Comparison of ENCODE assay signal across 16 cellular contexts in genomic region chr1:84742653-84743052, GRCh38. TPM values are rescaled to one million over a fixed set of nuclear protein-coding genes. Genes with fewer than 3 reads are reported as not detected.
DNase-seq lines count a peak whose midpoint lies in the region; ATAC-seq lines count a peak whose summit lies in the region.
"Had no signal": no experiment of that assay in that cellular context is flagged by ENCODE, and none has a peak within 500 bp of the region (broad histone marks: within the 10 kb centered on the region; RNA-seq: fewer than 3 reads in every experiment).

No MANE protein-coding gene starts in this region.

- DNase-seq in stimulated activated CD4-positive, alpha-beta T cell treated with anti-CD3 and anti-CD28 coated beads, Interleukin-1b, Interleukin-23, amount 100 ng/mL, for 48 hours, result peak; percentile 14
- no peak for DNase-seq in stimulated activated CD4-positive, alpha-beta T cell treated with anti-CD3 and anti-CD28 coated beads, Interleukin-12 subunit alpha, Interleukin-12 subunit beta, amount 100 ng/mL, for 4 hours
- DNase-seq in LHCN-M2 (ENCODE audit: low read depth) (peak; percentile 68), GF-D8 (lab: John Stamatoyannopoulos, UW) (no peak), NCI-H2171 treated with DMSO at 0.1 percent for 48 hours (lab: John Stamatoyannopoulos, UW) (no peak), NCI-H1105 (lab: John Stamatoyannopoulos, UW) (no peak)
- DNase-seq: BE2C; DMS79; effector CD4-positive, alpha-beta T cell; islet precursor cell; NCI-H526; SHP77; stimulated activated naive CD4-positive, alpha-beta T cell had no signal

- ATAC-seq in HG02588 (IDR thresholded peaks at IDR 0.05; ENCODE audit: unreplicated experiment) (peak; percentile 72), HG03280 (IDR thresholded peaks at IDR 0.05; ENCODE audit: unreplicated experiment) (no peak)
- ATAC-seq: gastroesophageal sphincter had no signal

RNA-seq across cellular contexts. Expression of gene SSX2IP, which starts 52.4 kb away (rescaled TPM):
- 24.7 and 26.9 TPM in 2 replicates for total RNA-seq in LHCN-M2 (2014; rRNA removed)
- polyA plus RNA-seq in LHCN-M2 (2012), result 3.0 TPM

Comparison
In these comparisons a context has a peak if more than half of its experiments do, and no peak if none do; other contexts are left out.
1. DNase-seq: peak in stimulated activated CD4-positive, alpha-beta T cell treated with anti-CD3 and anti-CD28 coated beads, Interleukin-1b, Interleukin-23, amount 100 ng/mL, for 48 hours (single experiment) and LHCN-M2 (single experiment); none in stimulated activated CD4-positive, alpha-beta T cell treated with anti-CD3 and anti-CD28 coated beads, Interleukin-12 subunit alpha, Interleukin-12 subunit beta, amount 100 ng/mL, for 4 hours (single experiment), GF-D8 (single experiment), NCI-H2171 treated with DMSO at 0.1 percent for 48 hours (single experiment) and NCI-H1105 (single experiment).